In genomic region chr15:80732818-80733217, GRCh38 we compare ENCODE assay signal across 14 cellular contexts. TPM values are rescaled to one million over a fixed set of nuclear protein-coding genes. Genes with fewer than 3 reads are reported as not detected.
"Had no signal": no experiment of that assay in that cellular context is flagged by ENCODE, and none has a peak within 500 bp of the region (broad histone marks: within the 10 kb centered on the region; RNA-seq: fewer than 3 reads in every experiment).

No MANE protein-coding gene starts in this region.

- H3K27ac Mint-ChIP-seq: activated B cell treated with CpG ODN at 0.5 μM for 24 hours; activated CD4-positive, alpha-beta T cell treated with anti-CD3 and anti-CD28 coated beads, Interleukin-2, amount 10 ng/mL, durations not matched to agents 24 days and 14 days; activated T-helper 1 cell treated with anti-CD3 and anti-CD28 coated beads, Interleukin-12 subunit alpha, Interleukin-12 subunit beta, Interleukin-2, Interleukin-4 antibody, amounts not matched to agents 30 ng/mL and 10 ng/mL and 1 ng/mL, durations not matched to agents 14 hours and 24 hours and 36 hours had no signal

- H3K27me3 Mint-ChIP-seq: activated B cell treated with CpG ODN at 0.5 μM for 24 hours; activated CD4-positive, alpha-beta T cell treated with anti-CD3 and anti-CD28 coated beads, Interleukin-2, amount 10 ng/mL, durations not matched to agents 24 days and 14 days had no signal

- H3K4me3 Mint-ChIP-seq: activated B cell treated with CpG ODN at 0.5 μM for 24 hours; activated CD4-positive, alpha-beta T cell treated with anti-CD3 and anti-CD28 coated beads, Interleukin-2, amount 10 ng/mL, durations not matched to agents 24 days and 14 days; activated T-helper 1 cell treated with anti-CD3 and anti-CD28 coated beads, Interleukin-12 subunit alpha, Interleukin-12 subunit beta, Interleukin-2, Interleukin-4 antibody, amounts not matched to agents 30 ng/mL and 10 ng/mL and 1 ng/mL, durations not matched to agents 14 hours and 24 hours and 36 hours; nephron progenitor cell had no signal

- DNase-seq: activated B cell treated with CpG ODN at 0.5 μM for 24 hours; activated CD4-positive, alpha-beta T cell treated with anti-CD3 and anti-CD28 coated beads, Interleukin-2, amount 10 ng/mL, durations not matched to agents 24 days and 14 days; activated naive CD4-positive, alpha-beta T cell; colonic mucosa; effector CD8-positive, alpha-beta T cell; mammary epithelial cell; nephron progenitor cell; stimulated activated CD4-positive, alpha-beta T cell treated with anti-CD3 and anti-CD28 coated beads, Interleukin-15, amount 100 ng/mL, for 24 hours; stimulated activated CD4-positive, alpha-beta T cell treated with anti-CD3 and anti-CD28 coated beads, Interleukin-4, amount 100 ng/mL, for 24 hours; T-helper 1 cell; thyroid gland had no signal

- H3K4me1 ChIP-seq: ascending aorta, colonic mucosa had no signal

- H3K36me3 ChIP-seq: ascending aorta, cardiac muscle cell, colonic mucosa, thyroid gland had no signal

- H3K4me1 Mint-ChIP-seq: activated B cell treated with CpG ODN at 0.5 μM for 24 hours; activated CD4-positive, alpha-beta T cell treated with anti-CD3 and anti-CD28 coated beads, Interleukin-2, amount 10 ng/mL, durations not matched to agents 24 days and 14 days had no signal

- H3K9me3 ChIP-seq: ascending aorta, colonic mucosa, thyroid gland had no signal

- H3K9me3 Mint-ChIP-seq: activated B cell treated with CpG ODN at 0.5 μM for 24 hours; activated CD4-positive, alpha-beta T cell treated with anti-CD3 and anti-CD28 coated beads, Interleukin-2, amount 10 ng/mL, durations not matched to agents 24 days and 14 days; activated T-helper 1 cell treated with anti-CD3 and anti-CD28 coated beads, Interleukin-12 subunit alpha, Interleukin-12 subunit beta, Interleukin-2, Interleukin-4 antibody, amounts not matched to agents 30 ng/mL and 10 ng/mL and 1 ng/mL, durations not matched to agents 14 hours and 24 hours and 36 hours had no signal

- H3K27ac ChIP-seq: ascending aorta, cardiac muscle cell, colonic mucosa, thyroid gland had no signal

- H3K4me3 ChIP-seq: ascending aorta, cardiac muscle cell, colonic mucosa, thyroid gland had no signal

- H3K27me3 ChIP-seq: ascending aorta, cardiac muscle cell, colonic mucosa, thyroid gland had no signal

RNA-seq across cellular contexts. Expression of gene CEMIP, which starts 46.4 kb away (rescaled TPM):
- total RNA-seq: activated B cell treated with CpG ODN at 0.5 μM for 24 hours; activated CD4-positive, alpha-beta T cell treated with anti-CD3 and anti-CD28 coated beads, Interleukin-2, amount 10 ng/mL, durations not matched to agents 24 days and 14 days; ascending aorta had no signal
